In genomic region chr19:55386515-55386947, GRCh38 we compare ENCODE assay signal across 8 cellular contexts. TPM values are rescaled to one million over a fixed set of nuclear protein-coding genes. Genes with fewer than 3 reads are reported as not detected.
DNase-seq lines count a peak whose midpoint lies in the region; ATAC-seq and TF ChIP-seq lines count a peak whose summit lies in the region.

No MANE protein-coding gene starts in this region.

- no peaks in the 10 kb centered on the region for H3K9me3 Mint-ChIP-seq in activated naive CD4-positive, alpha-beta T cell treated with anti-CD3 and anti-CD28 coated beads, Interleukin-2, amount 50 U/mL, for 24 hours

- intact Hi-C loops in ascending aorta (cut with DNase I) (loop anchor here (1.0 to 10.0 kb wide), 3 partner anchors 21 to 261 kb away; partner anchors contain the start of genes CCDC106, UBE2S and ZNF579), right lobe of liver (cut with DNase I) (no loop called here), tibial artery (cut with DNase I; ENCODE audit: low total_unique reads) (no loop called here)

- H3K36me3 ChIP-seq in ascending aorta (peaks cover 32 to 35% of the 10 kb centered on the region in 2 donors), right lobe of liver (peaks cover 0 to 28% (median 11%) of the 10 kb centered on the region in 4 donors), tibial artery (peaks cover 4 to 46% (median 32%) of the 10 kb centered on the region in 3 donors)

- H3K9me3 ChIP-seq in ascending aorta = no peaks in the 10 kb centered on the region
- no peaks in the 10 kb centered on the region for H3K9me3 ChIP-seq in right lobe of liver
- no peaks in the 10 kb centered on the region for H3K9me3 ChIP-seq in tibial artery

- DNase-seq in activated naive CD4-positive, alpha-beta T cell treated with Interleukin-2 at 50 U/mL for 16 hours = no peak
- no peak for DNase-seq in ascending aorta (ENCODE audit: low spot score in 2 of 2)
- peak in 1 of 3 donors; percentile 61 for DNase-seq in right lobe of liver
- DNase-seq in tibial artery = no peak
- no peak for DNase-seq in GM10248 (ENCODE audit: extremely low spot score)

- CTCF ChIA-PET in GM10248 (lab: Yijun Ruan, JAX) = interaction anchor here (1.1 kb wide), 1 partner anchor 80 kb away, joined by 3 read pairs; no protein-coding TSS in a partner anchor

- POLR2A ChIA-PET in GM10248 (lab: Yijun Ruan, JAX) = interaction anchor here (0.5 to 6.1 kb wide), 4 partner anchors 13 to 254 kb away, joined by 5 to 29 read pairs (median 6); partner anchors contain the start of gene UBE2S

- peaks cover 29% of the 10 kb centered on the region for H3K36me3 Mint-ChIP-seq in activated naive CD4-positive, alpha-beta T cell treated with anti-CD3 and anti-CD28 coated beads, Interleukin-2, amount 50 U/mL, for 24 hours

- peak overlapping the region; percentile 100 for H3K27ac Mint-ChIP-seq in activated naive CD4-positive, alpha-beta T cell treated with anti-CD3 and anti-CD28 coated beads, Interleukin-2, amount 50 U/mL, for 24 hours

- 10% methylated on average over 10 of the region's 31 CpGs for WGBS in right lobe of liver (ENCODE audit: insufficient coverage, low coverage, low lambda C conversion rate, missing lambda C conversion rate)

- H3K4me3 ChIP-seq in ascending aorta (peak overlapping the region; percentile 68 to 91), right lobe of liver (peak overlapping the region; percentile 89 to 96 (median 89)), tibial artery (peak overlapping the region; percentile 78 to 93)

- H3K4me1 Mint-ChIP-seq in activated naive CD4-positive, alpha-beta T cell treated with anti-CD3 and anti-CD28 coated beads, Interleukin-2, amount 50 U/mL, for 24 hours = peaks cover 57% of the 10 kb centered on the region

- no peaks in the 10 kb centered on the region for H3K27me3 Mint-ChIP-seq in activated naive CD4-positive, alpha-beta T cell treated with anti-CD3 and anti-CD28 coated beads, Interleukin-2, amount 50 U/mL, for 24 hours

- H3K4me1 ChIP-seq in ascending aorta (peaks cover 11 to 39% of the 10 kb centered on the region in 2 donors), right lobe of liver (peaks cover 0 to 34% (median 15%) of the 10 kb centered on the region in 4 donors), tibial artery (peaks cover 0 to 59% (median 47%) of the 10 kb centered on the region in 4 donors)

- H3K4me3 Mint-ChIP-seq in activated naive CD4-positive, alpha-beta T cell treated with anti-CD3 and anti-CD28 coated beads, Interleukin-2, amount 50 U/mL, for 24 hours = peak overlapping the region; percentile 98

- peak overlapping the region; percentile 53 to 93 for H3K27ac ChIP-seq in ascending aorta
- peak overlapping the region; percentile 73 to 92 (median 79) for H3K27ac ChIP-seq in right lobe of liver
- peak overlapping the region; percentile 85 to 94 for H3K27ac ChIP-seq in tibial artery

- ATAC-seq in right lobe of liver = no peak
- no peak for ATAC-seq in HG03442 (IDR thresholded peaks at IDR 0.05; ENCODE audit: unreplicated experiment)
- ATAC-seq in GM18907 (IDR thresholded peaks at IDR 0.05; ENCODE audit: unreplicated experiment) = no peak

- TF ChIP-seq CTCF in ascending aorta (IDR thresholded peaks at IDR 0.05) (no peak), right lobe of liver (IDR thresholded peaks at IDR 0.05) (no peak), tibial artery (IDR thresholded peaks at IDR 0.05) (no peak), GM10248 (IDR thresholded peaks at IDR 0.05; ENCODE audit: control extremely low read depth, extremely low read depth, low read depth, missing control alignments) (no peak)

- TF ChIP-seq POLR2A in right lobe of liver (IDR thresholded peaks at IDR 0.05) = no peak

- H3K27me3 ChIP-seq in ascending aorta (no peaks in the 10 kb centered on the region), right lobe of liver (no peaks in the 10 kb centered on the region), tibial artery (no peaks in the 10 kb centered on the region)

RNA-seq across cellular contexts. Expression of gene RPL28, which starts 0.8 kb away (rescaled TPM):
- total RNA-seq in ascending aorta (542 TPM), right lobe of liver (100 to 1,000 TPM; 305 to 530 (median 455) TPM)

RNA-seq across cellular contexts. Expression of gene TMEM238, which starts 2.4 kb away (rescaled TPM):
- total RNA-seq in ascending aorta = not detected
- 10 to 100 TPM; 10.8 to 19.7 (median 14.8) TPM for total RNA-seq in right lobe of liver

RNA-seq across cellular contexts. Expression of gene TMEM190, which starts 9.9 kb away (rescaled TPM):
- total RNA-seq in ascending aorta = not detected
- not detected for total RNA-seq in right lobe of liver

RNA-seq across cellular contexts. Expression of gene IL11, which starts 16.3 kb away (rescaled TPM):
- total RNA-seq in ascending aorta (not detected), right lobe of liver (not detected)

RNA-seq across cellular contexts. Expression of gene UBE2S, which starts 21.1 kb away (rescaled TPM):
- total RNA-seq in ascending aorta = 82.6 TPM
- 10 to 100 TPM in 3 of 6 experiments, 1 to 10 TPM in 3; 4.3 to 16.4 (median 9.1) TPM for total RNA-seq in right lobe of liver
